Comparison of ENCODE assay signal across 13 cellular contexts in genomic region chr4:8238061-8238511, GRCh38. TPM values are rescaled to one million over a fixed set of nuclear protein-coding genes. Genes with fewer than 3 reads are reported as not detected.
DNase-seq lines count a peak whose midpoint lies in the region; ATAC-seq, FAIRE-seq and TF ChIP-seq lines count a peak whose summit lies in the region.
"Had no signal": no experiment of that assay in that cellular context is flagged by ENCODE, and none has a peak within 500 bp of the region (broad histone marks: within the 10 kb centered on the region; RNA-seq: fewer than 3 reads in every experiment).

No MANE protein-coding gene starts in this region.

- CTCF ChIA-PET in PC-3 (lab: Charles Lee): no interaction called here

- FAIRE-seq in GM12891 (lab: Jason Lieb, UNC): no peak
- FAIRE-seq: GM12892, keratinocyte had no signal

- WGBS in neuronal stem cell (ENCODE audit: extremely low coverage in 2 of 2, insufficient read length in 2 of 2, insufficient replicate concordance in 1 of 2), 2 donors: no CpG with 5 or more reads among the region's 14 CpGs

- intact Hi-C loops in PC-3 (cut with micrococcal nuclease): no loop called here

- H3K9me2 ChIP-seq in PC-3 (replicated peaks; ENCODE audit: low read length): no peaks in the 10 kb centered on the region

- H3K36me3 ChIP-seq in neuronal stem cell (replicated peaks in 1 of 2; ENCODE audit: control insufficient read depth in 2 of 2, insufficient read depth in 2 of 2, low read length in 2 of 2) (no peaks in the 10 kb centered on the region), PC-3 (ENCODE audit: low read depth, low read length) (no peaks in the 10 kb centered on the region)
- H3K36me3 ChIP-seq: right atrium auricular region had no signal

- no peaks in the 10 kb centered on the region for H4K20me1 ChIP-seq in PC-3 (ENCODE audit: low read length)

- H2BK120ac ChIP-seq in neuronal stem cell (ENCODE audit: low read depth, low read length): no peak overlapping the region

- H3K79me1 ChIP-seq in neuronal stem cell (ENCODE audit: low read depth, low read length): peaks cover 2% of the 10 kb centered on the region

- H3K4me2 ChIP-seq in neuronal stem cell (ENCODE audit: insufficient read depth, low read length, poor library complexity, severe bottlenecking): no peak overlapping the region
- H3K4me2 ChIP-seq in PC-3 (ENCODE audit: low read length): no peak overlapping the region

- H3K9me3 ChIP-seq in neuronal stem cell (replicated peaks in 1 of 2; ENCODE audit: control insufficient read depth in 2 of 2, insufficient read depth in 1 of 2, low read depth in 1 of 2, low read length in 2 of 2) (peaks cover 0 to 5% of the 10 kb centered on the region in 2 donors), PC-3 (ENCODE audit: low read length) (no peaks in the 10 kb centered on the region)
- H3K9me3 ChIP-seq: right atrium auricular region had no signal

- no peak overlapping the region for H3K4me3 ChIP-seq in neuronal stem cell (ENCODE audit: low read length in 2 of 2)
- H3K4me3 ChIP-seq in PC-3 (ENCODE audit: low read length): no peak overlapping the region
- H3K4me3 ChIP-seq: right atrium auricular region had no signal

- H3K14ac ChIP-seq in neuronal stem cell (ENCODE audit: low read length): no peak overlapping the region

- no peak overlapping the region for H4K91ac ChIP-seq in neuronal stem cell (ENCODE audit: low read depth, low read length, poor library complexity)

- no peaks in the 10 kb centered on the region for H3K27me3 ChIP-seq in neuronal stem cell (ENCODE audit: control insufficient read depth in 3 of 3, insufficient read depth in 3 of 3, low read depth in 1 of 3, low read length in 3 of 3)
- no peaks in the 10 kb centered on the region for H3K27me3 ChIP-seq in PC-3 (ENCODE audit: low read length)
- H3K27me3 ChIP-seq: right atrium auricular region had no signal

- no peak overlapping the region for H3K23ac ChIP-seq in neuronal stem cell (ENCODE audit: low read depth, low read length, poor library complexity)

- no peak for TF ChIP-seq CTCF in PC-3 (conservative IDR thresholded peaks at IDR 0.05; ENCODE audit: low read depth, low read length)

- DNase-seq in GM12891 (ENCODE audit: insufficient read length, low spot score): peak; percentile 64
- DNase-seq in NCI-H2171 (lab: John Stamatoyannopoulos, UW): peak; percentile 23
- DNase-seq in central memory CD4-positive, alpha-beta T cell: peak; percentile 41
- DNase-seq in neuronal stem cell (ENCODE audit: low spot score): no peak
- DNase-seq in NCI-H1694 (lab: John Stamatoyannopoulos, UW): no peak
- DNase-seq in hepatic stellate cell (ENCODE audit: low spot score): no peak
- no peak for DNase-seq in PC-3
- DNase-seq: activated CD8-positive, alpha-beta memory T cell treated with anti-CD3 and anti-CD28 coated beads, Interleukin-2, amount 50 U/mL, for 48 hours; natural killer cell; NCI-H2081 had no signal

- H4K8ac ChIP-seq in neuronal stem cell (ENCODE audit: low read depth, low read length): no peak overlapping the region

- peak overlapping the region; percentile 66 for H3K18ac ChIP-seq in neuronal stem cell (ENCODE audit: low read length)

- H3K9ac ChIP-seq in neuronal stem cell (ENCODE audit: low read depth, low read length, poor library complexity): no peak overlapping the region
- H3K9ac ChIP-seq in PC-3 (ENCODE audit: low read length): no peak overlapping the region

- no peak overlapping the region for H2BK5ac ChIP-seq in neuronal stem cell (ENCODE audit: low read length)

- BruUV-seq in PC-3 (replicated peaks; lab: Mats Ljungman, UMichigan): no TSS peak

- peaks cover 6 to 10% of the 10 kb centered on the region in 2 donors for H3K4me1 ChIP-seq in neuronal stem cell (ENCODE audit: control insufficient read depth in 2 of 2, insufficient read depth in 1 of 2, low read depth in 1 of 2, low read length in 2 of 2)
- peaks cover 7% of the 10 kb centered on the region for H3K4me1 ChIP-seq in PC-3 (ENCODE audit: insufficient read depth, low read length)

- ATAC-seq in PC-3: no peak; the same call in 1 of the 2 replicates
- ATAC-seq: natural killer cell had no signal

- H2AFZ ChIP-seq in neuronal stem cell (ENCODE audit: low read length): no peak overlapping the region
- H2AFZ ChIP-seq in PC-3 (ENCODE audit: low read length): no peak overlapping the region

- H3K4ac ChIP-seq in neuronal stem cell (ENCODE audit: low read length): no peak overlapping the region

- POLR2A ChIA-PET in PC-3 (lab: Charles Lee; ENCODE audit: unreplicated experiment): no interaction called here

- H3K79me2 ChIP-seq in PC-3 (ENCODE audit: low read length): no peaks in the 10 kb centered on the region

- TF ChIP-seq POLR2A in GM12891 (IDR thresholded peaks at IDR 0.05; ENCODE audit: low read depth, low read length): no peak

- H3F3A ChIP-seq in PC-3 (ENCODE audit: low read length, unreplicated experiment): no peaks in the 10 kb centered on the region

- H3K27ac ChIP-seq in neuronal stem cell (replicated peaks; ENCODE audit: low read length) (no peak overlapping the region), PC-3 (ENCODE audit: low read length) (no peak overlapping the region)
- H3K27ac ChIP-seq: right atrium auricular region had no signal

- no peak overlapping the region for H2BK12ac ChIP-seq in neuronal stem cell (ENCODE audit: low read length)

- H2BK15ac ChIP-seq in neuronal stem cell (ENCODE audit: low read length): no peak overlapping the region

- H2AK5ac ChIP-seq in neuronal stem cell (ENCODE audit: low read depth, low read length): peak overlapping the region; percentile 71

TF ChIP-seq in GM12891, 5 proteins besides CTCF, POLR2A, EP300 and RAD21:
- no peak for TF ChIP-seq POU2F2 (IDR thresholded peaks at IDR 0.05; ENCODE audit: low read depth, low read length)
- TF ChIP-seq POLR2AphosphoS5 (IDR thresholded peaks at IDR 0.05; ENCODE audit: low read depth, low read length): no peak
- TF ChIP-seq TAF1 (IDR thresholded peaks at IDR 0.05; ENCODE audit: low read depth, low read length): no peak

RNA-seq across cellular contexts. Expression of gene HTRA3, which starts 31.5 kb away (rescaled TPM):
- polyA plus RNA-seq in GM12891 (2012; ENCODE audit: low read depth, missing spikeins): 0.06 TPM
- 2.9 TPM for polyA plus RNA-seq in neuronal stem cell (2013, experiment 1 of 2)
- polyA plus RNA-seq in neuronal stem cell (2013, experiment 2 of 2): 2.8 TPM
- 2.8 and 4.0 TPM in 2 replicates for total RNA-seq in PC-3 (2014; rRNA removed)
- total RNA-seq: natural killer cell had no signal
- polyA plus RNA-seq: keratinocyte had no signal

RNA-seq across cellular contexts. Expression of gene SH3TC1, which starts 39.0 kb away (rescaled TPM):
- 18.5 TPM for polyA plus RNA-seq in GM12891 (2012; ENCODE audit: low read depth, missing spikeins)
- 0.13 TPM for polyA plus RNA-seq in neuronal stem cell (2013, experiment 1 of 2)
- 0.08 TPM for polyA plus RNA-seq in neuronal stem cell (2013, experiment 2 of 2)
- total RNA-seq in PC-3 (2014; rRNA removed): 22.6 and 23.1 TPM in 2 replicates

Comparison
In these comparisons a context has a peak if more than half of its experiments do, and no peak if none do; other contexts are left out.
1. DNase-seq: peak in GM12891 (single experiment), NCI-H2171 (single experiment) and central memory CD4-positive, alpha-beta T cell (single experiment); none in neuronal stem cell (single experiment), NCI-H1694 (single experiment), hepatic stellate cell (single experiment) and PC-3 (single experiment).